1 cellular context compared by ENCODE assay signal in the genomic region with DNA sequence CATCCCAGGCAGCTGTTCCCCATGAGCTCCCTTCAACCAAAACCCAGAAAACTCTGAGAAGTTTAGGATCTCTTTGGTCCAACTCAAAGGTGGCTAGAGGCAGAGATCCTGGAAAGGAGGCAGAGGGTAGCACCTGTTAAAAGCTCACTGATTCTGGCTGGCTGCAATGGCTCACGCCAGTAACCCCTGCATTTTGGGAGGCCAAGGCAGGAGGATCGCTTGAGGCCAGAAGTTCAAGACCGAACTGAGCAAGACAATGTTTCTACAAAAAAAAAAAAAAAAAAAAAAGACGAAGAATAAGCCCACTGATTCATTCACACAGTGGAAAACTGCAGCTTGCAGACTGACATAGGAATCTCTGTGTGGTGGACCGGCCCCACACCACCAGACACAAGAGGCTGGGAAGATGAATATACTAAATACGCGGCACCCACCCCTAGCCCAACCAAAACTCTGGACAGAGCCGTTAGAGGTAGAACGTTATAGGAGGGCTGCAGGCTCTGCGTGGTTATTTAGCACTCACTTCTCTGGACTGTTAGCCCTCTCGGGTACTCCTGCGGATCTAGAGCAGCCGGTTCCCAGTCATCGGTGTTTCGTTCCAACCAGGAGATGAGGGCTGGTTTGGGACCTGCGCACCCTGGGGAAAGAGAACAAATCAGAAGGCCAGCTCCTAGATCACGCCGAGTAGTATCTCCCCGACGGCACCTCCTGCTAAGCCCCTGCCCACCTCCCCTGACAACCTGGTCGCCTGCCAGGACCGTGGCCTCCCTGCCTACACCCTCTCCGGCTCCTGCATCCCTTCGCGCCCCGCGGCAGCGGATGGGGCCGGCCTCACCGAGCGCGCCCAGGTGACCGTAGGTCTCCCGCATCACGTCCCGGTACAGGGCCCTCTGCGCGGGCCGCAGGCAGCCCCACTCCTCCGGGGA.
TF ChIP-seq lines count a peak whose summit lies in the region.

No MANE protein-coding gene starts in this region.

TF ChIP-seq in HCT116, 20 proteins besides CTCF, POLR2A, EP300 and RAD21:
- TF ChIP-seq ZNF274 (IDR thresholded peaks at IDR 0.05; ENCODE audit: low read depth, low read length), result no peak
- TF ChIP-seq, protein P1, sequence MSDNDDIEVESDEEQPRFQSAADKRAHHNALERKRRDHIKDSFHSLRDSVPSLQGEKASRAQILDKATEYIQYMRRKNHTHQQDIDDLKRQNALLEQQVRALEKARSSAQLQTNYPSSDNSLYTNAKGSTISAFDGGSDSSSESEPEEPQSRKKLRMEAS (IDR thresholded peaks at IDR 0.05), result no peak
- TF ChIP-seq JUND (IDR thresholded peaks at IDR 0.05), result no peak
- TF ChIP-seq SIN3A (IDR thresholded peaks at IDR 0.05; ENCODE audit: low read depth), result no peak; the same call in 1 of the 2 replicates
- no peak for TF ChIP-seq ELF1 (IDR thresholded peaks at IDR 0.05; ENCODE audit: borderline replicate concordance, low read depth)
- no peak for TF ChIP-seq EZH2phosphoT487 (IDR thresholded peaks at IDR 0.05; ENCODE audit: borderline replicate concordance)
- TF ChIP-seq SRF (IDR thresholded peaks at IDR 0.05; ENCODE audit: low read depth), result no peak
- TF ChIP-seq ZFX (IDR thresholded peaks at IDR 0.05), result no peak
- TF ChIP-seq EZH2 (IDR thresholded peaks at IDR 0.05), result no peak
- TF ChIP-seq, protein P2, sequence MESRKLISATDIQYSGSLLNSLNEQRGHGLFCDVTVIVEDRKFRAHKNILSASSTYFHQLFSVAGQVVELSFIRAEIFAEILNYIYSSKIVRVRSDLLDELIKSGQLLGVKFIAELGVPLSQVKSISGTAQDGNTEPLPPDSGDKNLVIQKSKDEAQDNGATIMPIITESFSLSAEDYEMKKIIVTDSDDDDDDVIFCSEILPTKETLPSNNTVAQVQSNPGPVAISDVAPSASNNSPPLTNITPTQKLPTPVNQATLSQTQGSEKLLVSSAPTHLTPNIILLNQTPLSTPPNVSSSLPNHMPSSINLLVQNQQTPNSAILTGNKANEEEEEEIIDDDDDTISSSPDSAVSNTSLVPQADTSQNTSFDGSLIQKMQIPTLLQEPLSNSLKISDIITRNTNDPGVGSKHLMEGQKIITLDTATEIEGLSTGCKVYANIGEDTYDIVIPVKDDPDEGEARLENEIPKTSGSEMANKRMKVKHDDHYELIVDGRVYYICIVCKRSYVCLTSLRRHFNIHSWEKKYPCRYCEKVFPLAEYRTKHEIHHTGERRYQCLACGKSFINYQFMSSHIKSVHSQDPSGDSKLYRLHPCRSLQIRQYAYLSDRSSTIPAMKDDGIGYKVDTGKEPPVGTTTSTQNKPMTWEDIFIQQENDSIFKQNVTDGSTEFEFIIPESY (IDR thresholded peaks at IDR 0.05; ENCODE audit: extremely low read depth, insufficient replicate concordance, low read length), result no peak
- TF ChIP-seq, protein P3, sequence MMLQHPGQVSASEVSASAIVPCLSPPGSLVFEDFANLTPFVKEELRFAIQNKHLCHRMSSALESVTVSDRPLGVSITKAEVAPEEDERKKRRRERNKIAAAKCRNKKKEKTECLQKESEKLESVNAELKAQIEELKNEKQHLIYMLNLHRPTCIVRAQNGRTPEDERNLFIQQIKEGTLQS (IDR thresholded peaks at IDR 0.05), result no peak
- TF ChIP-seq YY1 (IDR thresholded peaks at IDR 0.05; ENCODE audit: extremely low read depth, insufficient replicate concordance, low read depth, low read length), result no peak
